Comparison of ENCODE assay signal across 9 cellular contexts in genomic region chr10:133042816-133043215, GRCh38. TPM values are rescaled to one million over a fixed set of nuclear protein-coding genes. Genes with fewer than 3 reads are reported as not detected.
"Had no signal": no experiment of that assay in that cellular context is flagged by ENCODE, and none has a peak within 500 bp of the region (broad histone marks: within the 10 kb centered on the region; RNA-seq: fewer than 3 reads in every experiment).

No MANE protein-coding gene starts in this region.

- H3K27ac ChIP-seq: HL-60 had no signal

- ATAC-seq: HepG2, K562 had no signal

- H3K4me3 ChIP-seq: K562 had no signal

- DNase-seq: IMR-90, KBM-7, KG1 had no signal

RNA-seq across cellular contexts. Expression of gene ADGRA1, which starts 44.9 kb away (rescaled TPM):
- total RNA-seq: HepG2, HT-29, HT1080, IMR-90, K562 had no signal
- polyA plus RNA-seq: HepG2, IgD-negative memory B cell, IMR-90, K562 had no signal
